Comparison of ENCODE assay signal across 24 cellular contexts in the genomic region with DNA sequence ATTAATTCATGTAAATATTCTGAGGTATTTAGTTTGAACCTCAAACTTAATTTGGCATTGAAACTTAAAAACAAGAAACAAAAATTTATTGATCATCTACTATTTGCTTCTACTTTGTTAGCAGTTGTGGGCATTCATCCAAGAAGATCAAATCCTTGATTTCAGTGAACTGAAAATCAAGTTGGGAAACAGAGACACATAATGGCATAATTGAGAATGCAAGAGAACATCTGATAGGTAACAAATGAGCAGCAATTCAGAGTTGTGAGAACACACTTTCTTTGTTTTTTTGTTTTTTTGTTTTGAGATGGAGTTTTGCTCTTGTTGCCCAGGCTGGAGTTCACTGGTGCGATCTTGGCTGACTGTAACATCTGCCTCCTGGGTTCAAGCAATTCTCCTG. TPM values are rescaled to one million over a fixed set of nuclear protein-coding genes. Genes with fewer than 3 reads are reported as not detected.
"Had no signal": no experiment of that assay in that cellular context is flagged by ENCODE, and none has a peak within 500 bp of the region (broad histone marks: within the 10 kb centered on the region; RNA-seq: fewer than 3 reads in every experiment).

No MANE protein-coding gene starts in this region.

- H3K36me3 ChIP-seq: esophagus muscularis mucosa, gastrocnemius medialis, heart right ventricle, left lung, lower lobe of right lung had no signal

- DNase-seq: dermis blood vessel endothelial cell; dorsolateral prefrontal cortex; effector CD4-positive, alpha-beta T cell; effector memory CD4-positive, alpha-beta T cell; foreskin melanocyte; gastrocnemius medialis; glutamatergic neuron; head of caudate nucleus; heart right ventricle; hippocampal formation; left cardiac atrium; left lung; left ventricle myocardium superior; lower lobe of right lung; mesenchymal stem cell; mucosa of descending colon had no signal

- FAIRE-seq: colon, endothelial cell of umbilical vein, islet of Langerhans, keratinocyte had no signal

- H3K9me3 ChIP-seq: esophagus muscularis mucosa, gastrocnemius medialis, heart right ventricle, left lung, lower lobe of right lung, mucosa of descending colon had no signal

- H3K4me3 ChIP-seq: coronary artery, dorsolateral prefrontal cortex, esophagus muscularis mucosa, gastrocnemius medialis, heart right ventricle, left lung, lower lobe of right lung, mucosa of descending colon had no signal

- ATAC-seq: gastrocnemius medialis, heart right ventricle, left cardiac atrium, left lung, left ventricle myocardium superior, lower lobe of right lung, mucosa of descending colon had no signal

- H3K27me3 ChIP-seq: dorsolateral prefrontal cortex, esophagus muscularis mucosa, gastrocnemius medialis, left lung had no signal

- H3K4me1 ChIP-seq: esophagus muscularis mucosa, gastrocnemius medialis, heart right ventricle, left lung, lower lobe of right lung had no signal

- H3K27ac ChIP-seq: coronary artery, dorsolateral prefrontal cortex, esophagus muscularis mucosa, gastrocnemius medialis, heart right ventricle, left lung, lower lobe of right lung had no signal

RNA-seq across cellular contexts. Expression of a gene that starts 33.9 kb away (rescaled TPM):
- total RNA-seq: lung microvascular endothelial cell, myocyte had no signal
